In genomic region chr13:113761136-113761535, GRCh38 we compare ENCODE assay signal across 23 cellular contexts. TPM values are rescaled to one million over a fixed set of nuclear protein-coding genes. Genes with fewer than 3 reads are reported as not detected.
DNase-seq lines count a peak whose midpoint lies in the region; ATAC-seq and TF ChIP-seq lines count a peak whose summit lies in the region.
"Had no signal": no experiment of that assay in that cellular context is flagged by ENCODE, and none has a peak within 500 bp of the region (broad histone marks: within the 10 kb centered on the region; RNA-seq: fewer than 3 reads in every experiment).

No MANE protein-coding gene starts in this region.

- DNase-seq in cardiac septum (ENCODE audit: low spot score): peak; percentile 56
- no peak for DNase-seq in left ventricle myocardium inferior
- DNase-seq in esophagus muscularis mucosa (ENCODE audit: extremely low spot score): no peak
- peak; percentile 40 for DNase-seq in upper lobe of right lung
- no peak for DNase-seq in NCI-H524 treated with DMSO at 0.1 percent for 48 hours (lab: John Stamatoyannopoulos, UW)
- no peak for DNase-seq in NCI-H2107 treated with DMSO at 0.1 percent for 48 hours (lab: John Stamatoyannopoulos, UW; ENCODE audit: unreplicated experiment)
- DNase-seq in NCI-H774 (lab: John Stamatoyannopoulos, UW): no peak
- DNase-seq: AML-193; C1 segment of cervical spinal cord; Calu3; CD8-positive, alpha-beta memory T cell; DMS153; GM23248; KBM-7; MM.1S; NCI-H1048; NCI-H1417 treated with DMSO at 0.1 percent for 48 hours; NCI-H187 treated with DMSO at 0.1 percent for 48 hours; NCI-H2107; NCI-H82; Peyer's patch had no signal

- H3K79me2 ChIP-seq in parathyroid adenoma: no peaks in the 10 kb centered on the region

- H3K4me3 ChIP-seq in left ventricle myocardium inferior: no peak overlapping the region
- H3K4me3 ChIP-seq in esophagus muscularis mucosa: no peak overlapping the region
- H3K4me3 ChIP-seq in parathyroid adenoma (ENCODE audit: low read depth, low read length): no peak overlapping the region
- no peak overlapping the region for H3K4me3 ChIP-seq in upper lobe of right lung
- H3K4me3 ChIP-seq: GM23248, HAP-1, Peyer's patch had no signal

- no peaks in the 10 kb centered on the region for H3K9me3 ChIP-seq in left ventricle myocardium inferior (replicated peaks)
- no peaks in the 10 kb centered on the region for H3K9me3 ChIP-seq in esophagus muscularis mucosa
- H3K9me3 ChIP-seq in parathyroid adenoma (ENCODE audit: control insufficient read depth, low read length): no peaks in the 10 kb centered on the region
- no peaks in the 10 kb centered on the region for H3K9me3 ChIP-seq in upper lobe of right lung
- H3K9me3 ChIP-seq: HAP-1, Peyer's patch had no signal

- no peak overlapping the region for H3K9ac ChIP-seq in parathyroid adenoma
- H3K9ac ChIP-seq: GM23248 had no signal

- H3K4me1 ChIP-seq in left ventricle myocardium inferior (peaks cover 22% of the 10 kb centered on the region), esophagus muscularis mucosa (peaks cover 4 to 23% (median 21%) of the 10 kb centered on the region in 4 donors), parathyroid adenoma (no peaks in the 10 kb centered on the region), upper lobe of right lung (peaks cover 13% of the 10 kb centered on the region)

- H3K36me3 ChIP-seq in left ventricle myocardium inferior: no peaks in the 10 kb centered on the region
- H3K36me3 ChIP-seq in esophagus muscularis mucosa: no peaks in the 10 kb centered on the region
- no peaks in the 10 kb centered on the region for H3K36me3 ChIP-seq in parathyroid adenoma (ENCODE audit: control insufficient read depth, insufficient read depth, low read length)
- H3K36me3 ChIP-seq in upper lobe of right lung: no peaks in the 10 kb centered on the region
- H3K36me3 ChIP-seq: HAP-1, Peyer's patch had no signal

- ATAC-seq in upper lobe of right lung: no peak

- TF ChIP-seq POLR2A in esophagus muscularis mucosa (IDR thresholded peaks at IDR 0.05; ENCODE audit: low read depth): no peak

- 86% methylated on average over 7 of the region's 7 CpGs for WGBS in esophagus muscularis mucosa

- H3K27ac ChIP-seq in left ventricle myocardium inferior (replicated peaks) (no peak overlapping the region), esophagus muscularis mucosa (replicated peaks in 1 of 4) (no peak overlapping the region), parathyroid adenoma (peak overlapping the region; percentile 61), upper lobe of right lung (no peak overlapping the region)
- H3K27ac ChIP-seq: GM23248, Peyer's patch had no signal

- intact Hi-C loops in cardiac septum (cut with DNase I): no loop called here
- intact Hi-C loops in left ventricle myocardium inferior (cut with micrococcal nuclease): no loop called here
- intact Hi-C loops in esophagus muscularis mucosa (cut with DNase I): no loop called here
- intact Hi-C loops in upper lobe of right lung (cut with DNase I): no loop called here

- no peak overlapping the region for H2AFZ ChIP-seq in parathyroid adenoma
- H2AFZ ChIP-seq: GM23248 had no signal

- H3K27me3 ChIP-seq in left ventricle myocardium inferior (ENCODE audit: low read depth): no peaks in the 10 kb centered on the region
- no peaks in the 10 kb centered on the region for H3K27me3 ChIP-seq in esophagus muscularis mucosa
- H3K27me3 ChIP-seq in parathyroid adenoma (ENCODE audit: control insufficient read depth, insufficient read depth, low read length): no peaks in the 10 kb centered on the region
- no peaks in the 10 kb centered on the region for H3K27me3 ChIP-seq in upper lobe of right lung
- H3K27me3 ChIP-seq: Peyer's patch had no signal

- peak; percentile 26 for TF ChIP-seq EP300 in esophagus muscularis mucosa (IDR thresholded peaks at IDR 0.05)

- no peak for TF ChIP-seq CTCF in left ventricle myocardium inferior (IDR thresholded peaks at IDR 0.05; ENCODE audit: borderline replicate concordance)
- no peak for TF ChIP-seq CTCF in esophagus muscularis mucosa (IDR thresholded peaks at IDR 0.05)
- no peak for TF ChIP-seq CTCF in parathyroid adenoma (IDR thresholded peaks at IDR 0.05)
- no peak for TF ChIP-seq CTCF in upper lobe of right lung (IDR thresholded peaks at IDR 0.05)

- H3K4me2 ChIP-seq in parathyroid adenoma (ENCODE audit: low read length): no peak overlapping the region

RNA-seq across cellular contexts. Expression of gene TMEM255B, which starts 2.1 kb away (rescaled TPM):
- total RNA-seq in cardiac septum (10.7 TPM), left ventricle myocardium inferior (7.7 TPM), esophagus muscularis mucosa (10 to 100 TPM in 3 of 4 donors, 1 to 10 TPM in 1; 4.1 to 12.3 (median 10.7) TPM), upper lobe of right lung (43.6 TPM)
- total RNA-seq: Calu3, GM23248 had no signal

Comparison
In these comparisons a context has a peak if more than half of its experiments do, and no peak if none do; other contexts are left out.
1. DNase-seq: peak in cardiac septum (single experiment) and upper lobe of right lung (single experiment); none in left ventricle myocardium inferior (single experiment), esophagus muscularis mucosa (single experiment), NCI-H524 treated with DMSO at 0.1 percent for 48 hours (single experiment), NCI-H2107 treated with DMSO at 0.1 percent for 48 hours (single experiment) and NCI-H774 (single experiment).